In the genomic region with DNA sequence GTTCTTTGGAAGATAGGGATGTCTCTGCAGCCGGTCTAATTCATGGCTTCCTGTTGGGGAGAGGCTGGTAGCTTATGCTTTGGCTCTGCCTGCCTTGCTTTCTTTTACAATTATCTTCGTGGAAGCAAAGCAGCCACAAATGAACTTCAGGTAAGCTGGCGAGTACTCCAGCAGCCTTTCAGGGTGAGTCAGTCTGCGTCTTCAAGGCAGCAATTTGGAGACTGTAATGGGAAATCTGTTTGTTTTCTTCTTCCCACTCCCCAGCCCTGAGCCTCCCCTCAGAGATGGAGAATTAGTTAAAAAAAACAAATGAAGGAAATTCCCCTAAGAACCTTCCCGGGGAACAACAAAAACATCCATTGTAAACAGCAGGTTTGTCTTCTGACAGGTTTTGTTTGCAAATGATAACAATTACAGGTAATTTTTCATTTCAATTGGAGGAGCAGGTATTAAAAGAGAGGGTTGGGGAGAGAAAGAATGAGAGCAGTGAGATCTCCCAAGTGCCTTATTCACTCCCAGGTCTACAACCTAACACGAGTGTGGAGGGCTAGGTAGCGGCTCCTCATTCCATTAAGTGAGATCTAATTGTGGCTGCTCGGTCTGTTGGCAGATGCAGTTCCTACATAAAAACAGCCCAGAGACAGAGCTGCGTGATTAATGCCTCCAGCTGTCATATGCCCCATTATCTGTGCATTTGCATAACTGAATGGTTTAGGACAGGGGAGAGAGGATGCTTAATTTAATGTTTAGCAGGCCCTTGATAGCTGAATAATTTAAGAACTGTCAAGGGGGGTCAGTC, we compare ENCODE assay signal across 19 cellular contexts.
A peak's percentile ranks its signal among the peaks of the same experiment; 100 is the strongest.
DNase-seq lines count a peak whose midpoint lies in the region; ATAC-seq and TF ChIP-seq lines count a peak whose summit lies in the region.
"Had no signal": no experiment of that assay in that cellular context is flagged by ENCODE, and none has a peak within 500 bp of the region (broad histone marks: within the 10 kb centered on the region; RNA-seq: fewer than 3 reads in every experiment).

No MANE protein-coding gene starts in this region.

- no peak overlapping the region for H3K4me3 ChIP-seq in adrenal gland
- no peak overlapping the region for H3K4me3 ChIP-seq in heart right ventricle
- H3K4me3 ChIP-seq: hepatocyte, left lung had no signal

- WGBS in adrenal gland, 4 donors, result 45 to 63% (median 53%) methylated on average over 9 of the region's 9 CpGs
- 33 to 36% methylated on average over 9 of the region's 9 CpGs for WGBS in heart right ventricle, 2 donors

- H3K27me3 ChIP-seq in adrenal gland, result no peaks in the 10 kb centered on the region
- H3K27me3 ChIP-seq in heart right ventricle, result peaks cover 0 to 23% (median 8%) of the 10 kb centered on the region in 7 donors
- H3K27me3 ChIP-seq: left lung had no signal

- no peaks in the 10 kb centered on the region for H3K36me3 ChIP-seq in adrenal gland (replicated peaks in 1 of 2)
- no peaks in the 10 kb centered on the region for H3K36me3 ChIP-seq in heart right ventricle
- H3K36me3 ChIP-seq: left lung had no signal

- H3K9me3 ChIP-seq in adrenal gland (replicated peaks in 1 of 3) (no peaks in the 10 kb centered on the region), heart right ventricle (peaks cover 0 to 23% (median 9%) of the 10 kb centered on the region in 11 donors)

- ATAC-seq in HG03095 (IDR thresholded peaks at IDR 0.05; ENCODE audit: unreplicated experiment), result no peak
- ATAC-seq in Right ventricle myocardium inferior, result no peak
- no peak for ATAC-seq in heart right ventricle
- ATAC-seq: activated T-cell treated with anti-CD3 and anti-CD28 coated beads, Interleukin-2, amount 50 U/mL, for 72 hours; HCT116; left lung had no signal

- no peak overlapping the region for H3K27ac ChIP-seq in adrenal gland
- H3K27ac ChIP-seq in heart right ventricle, result no peak overlapping the region
- H3K27ac ChIP-seq: hepatocyte, left lung had no signal

- H3K4me1 ChIP-seq in adrenal gland (replicated peaks in 1 of 2), result no peaks in the 10 kb centered on the region
- no peaks in the 10 kb centered on the region for H3K4me1 ChIP-seq in heart right ventricle
- H3K4me1 ChIP-seq: left lung had no signal

- TF ChIP-seq CTCF in adrenal gland (IDR thresholded peaks at IDR 0.05) (no peak), heart right ventricle (IDR thresholded peaks at IDR 0.05) (no peak)

- intact Hi-C loops in adrenal gland (cut with DNase I) (no loop called here), Right ventricle myocardium inferior (cut with DNase I) (no loop called here), heart right ventricle (cut with DNase I) (no loop called here)

- no peak for TF ChIP-seq POLR2A in adrenal gland (IDR thresholded peaks at IDR 0.05)

- DNase-seq in COR-L47 (lab: John Stamatoyannopoulos, UW) (peak; percentile 30), NCI-H1417 (lab: John Stamatoyannopoulos, UW) (peak; percentile 1 to 95 (median 74)), NCI-H748 treated with DMSO at 0.1 percent for 48 hours (lab: John Stamatoyannopoulos, UW) (peak; percentile 27), iPS-NIHi7 (ENCODE audit: extremely low spot score) (peak; percentile 37), adrenal gland (no peak), Right ventricle myocardium inferior (ENCODE audit: missing footprints) (no peak), heart right ventricle (no peak)
- DNase-seq: ACHN; activated CD4-positive, alpha-beta memory T cell treated with anti-CD3 and anti-CD28 coated beads, Interleukin-2, amount 10 ng/mL, durations not matched to agents 7 days and 5 days; activated T-cell treated with anti-CD3 and anti-CD28 coated beads, Interleukin-2, amount 50 U/mL, for 72 hours; effector CD4-positive, alpha-beta T cell; KBM-7; left lung; NCI-H2029; posterior cingulate gyrus; stimulated activated naive CD4-positive, alpha-beta T cell treated with Interleukin-2 at 50 U/mL for 16 hours had no signal

Comparison
In these comparisons a context has a peak if more than half of its experiments do, and no peak if none do; other contexts are left out.
1. DNase-seq: peak in COR-L47 (single experiment), NCI-H1417 (3 of 3), NCI-H748 treated with DMSO at 0.1 percent for 48 hours (single experiment) and iPS-NIHi7 (single experiment); none in adrenal gland (0 of 7), Right ventricle myocardium inferior (single experiment) and heart right ventricle (0 of 2).